4 cellular contexts compared by ENCODE assay signal in the genomic region with DNA sequence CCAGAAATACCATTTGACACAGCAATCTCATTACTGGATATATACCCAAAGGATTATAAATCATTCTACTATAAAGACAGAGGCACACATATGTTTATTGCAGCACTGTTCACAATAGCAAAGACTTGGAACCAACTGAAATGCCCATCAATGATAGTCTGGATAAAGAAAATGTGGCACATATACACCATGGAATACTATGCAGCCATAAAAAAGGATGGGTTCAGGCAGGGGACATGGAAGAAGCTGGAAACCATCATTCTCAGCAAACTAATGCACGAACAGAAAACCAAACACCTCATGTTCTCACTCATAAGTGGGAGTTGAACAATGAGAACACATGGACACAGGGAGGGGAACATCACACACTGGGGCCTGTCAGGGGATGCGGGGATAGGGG.
DNase-seq lines count a peak whose midpoint lies in the region; ATAC-seq, FAIRE-seq and TF ChIP-seq lines count a peak whose summit lies in the region.
"Not testable (repeated sequence)": the region's sequence is repeated elsewhere in the genome, so short reads cannot be mapped to it uniquely, and the experiment has no call there.

No MANE protein-coding gene starts in this region.

- not testable (repeated sequence) for H3K9me1 ChIP-seq in K562 (ENCODE audit: control insufficient read depth, insufficient read depth, low read length)

- H3K36me3 ChIP-seq in HEK293 (ENCODE audit: control insufficient read depth in 2 of 2, insufficient read depth in 1 of 2, low read length in 2 of 2); PC-3 (ENCODE audit: low read depth, low read length); PC-9 (ENCODE audit: low read depth); K562 (ENCODE audit: control insufficient read depth, insufficient read depth, low read length): not testable (repeated sequence)

- not testable (repeated sequence) for H4K20me1 ChIP-seq in PC-3 (ENCODE audit: low read length); PC-9 (ENCODE audit: insufficient read depth); K562 (replicated peaks; ENCODE audit: control insufficient read depth, insufficient read depth, low read length)

- 10% methylated on average over 2 of the region's 2 CpGs for WGBS in K562 (ENCODE audit: insufficient coverage, low coverage, missing lambda C conversion rate)

- not testable (repeated sequence) for H3K27ac ChIP-seq in HEK293 (ENCODE audit: extremely low read depth, low read depth, low read length); K562 (ENCODE audit: extremely low read depth, low read depth, low read length)
- H3K27ac ChIP-seq in PC-3 (ENCODE audit: low read length) (peak overlapping the region; percentile 93; the same call in 1 of the 2 replicates), PC-9 (peak overlapping the region; percentile 91; the same call in 1 of the 2 replicates)

- H3K27me3 ChIP-seq in PC-3 (ENCODE audit: low read length); PC-9 (ENCODE audit: insufficient read depth, low read depth); K562 (ENCODE audit: control insufficient read depth in 2 of 2, insufficient read depth in 2 of 2, low read length in 2 of 2): not testable (repeated sequence)

- H3K9me3 ChIP-seq in HEK293 (ENCODE audit: control insufficient read depth, insufficient read depth, low read depth, low read length); PC-3 (ENCODE audit: low read length); PC-9 (ENCODE audit: insufficient read depth, low read depth); K562 (replicated peaks; ENCODE audit: control insufficient read depth, insufficient read depth, low read depth, low read length): not testable (repeated sequence)

- H3F3A ChIP-seq in PC-3 (ENCODE audit: low read length, unreplicated experiment): not testable (repeated sequence)
- H3F3A ChIP-seq in PC-9 (ENCODE audit: insufficient read depth, low read depth): peaks cover 46% of the 10 kb centered on the region

- DNase-seq in PC-3; PC-9; K562 (ENCODE audit: extremely low read depth in 1 of 4, low spot score in 3 of 4): not testable (repeated sequence)

- not testable (repeated sequence) for BruUV-seq in PC-3 (replicated peaks; lab: Mats Ljungman, UMichigan); PC-9 (replicated peaks; lab: Mats Ljungman, UMichigan); K562 (replicated peaks; lab: Mats Ljungman, UMichigan)

- not testable (repeated sequence) for H3K79me2 ChIP-seq in PC-3 (ENCODE audit: low read length); K562 (ENCODE audit: control insufficient read depth, insufficient read depth, low read length)
- peaks cover 11% of the 10 kb centered on the region for H3K79me2 ChIP-seq in PC-9 (ENCODE audit: low read depth)

- in situ Hi-C loops in K562 (cut with MboI): not testable (repeated sequence)

- CTCF ChIA-PET in HEK293 (lab: Yijun Ruan, JAX); PC-9 (lab: Charles Lee); K562 (lab: Yijun Ruan, JAX; ENCODE audit: low intra/inter-chr PET ratio): not testable (repeated sequence)
- CTCF ChIA-PET in PC-3 (lab: Charles Lee): interaction anchor here (0.5 kb wide), 1 partner anchor 242 kb away, joined by 3 read pairs; no protein-coding TSS in a partner anchor

- ATAC-seq in PC-3, K562: not testable (repeated sequence)

- H3K4me2 ChIP-seq in PC-3 (ENCODE audit: low read length); PC-9; K562 (ENCODE audit: insufficient read depth, low read length): not testable (repeated sequence)

- TF ChIP-seq POLR2A in K562 (conservative IDR thresholded peaks at IDR 0.05): not testable (repeated sequence)

- H3K9ac ChIP-seq in PC-3 (ENCODE audit: low read length); K562 (ENCODE audit: insufficient read depth in 1 of 2, low read depth in 2 of 2, low read length in 2 of 2): not testable (repeated sequence)

- H3K9me2 ChIP-seq in PC-3 (replicated peaks; ENCODE audit: low read length); PC-9 (ENCODE audit: insufficient read depth): not testable (repeated sequence)

- TF ChIP-seq EP300 in K562 (IDR thresholded peaks at IDR 0.05; ENCODE audit: low read length): not testable (repeated sequence)

- H2AFZ ChIP-seq in PC-3 (ENCODE audit: low read length); PC-9; K562 (ENCODE audit: low read depth, low read length): not testable (repeated sequence)

- POLR2A ChIA-PET in HEK293 (lab: Yijun Ruan, JAX); PC-3 (lab: Charles Lee; ENCODE audit: unreplicated experiment); PC-9 (lab: Charles Lee; ENCODE audit: unreplicated experiment); K562 (lab: Yijun Ruan, JAX): not testable (repeated sequence)

- intact Hi-C loops in PC-3 (cut with micrococcal nuclease); PC-9 (cut with micrococcal nuclease; ENCODE audit: unreplicated experiment); K562 (cut with micrococcal nuclease): not testable (repeated sequence)

- TF ChIP-seq RAD21 in K562 (CRISPR knock-in tag; conservative IDR thresholded peaks at IDR 0.05 in 1 of 2, IDR thresholded peaks at IDR 0.05 in 1 of 2): not testable (repeated sequence)

- TF ChIP-seq CTCF in HEK293 (tag by site-specific recombination; IDR thresholded peaks at IDR 0.05); PC-3 (conservative IDR thresholded peaks at IDR 0.05; ENCODE audit: low read depth, low read length); PC-9 (conservative IDR thresholded peaks at IDR 0.05); K562 (IDR thresholded peaks at IDR 0.05 in 2 of 3, conservative IDR thresholded peaks at IDR 0.05 in 1 of 3; ENCODE audit: insufficient read depth in 2 of 3, low read depth in 1 of 3, low read length in 3 of 3): not testable (repeated sequence)

- H3K4me1 ChIP-seq in HEK293 (ENCODE audit: control insufficient read depth, insufficient read depth, low read length) (peaks cover 19% of the 10 kb centered on the region), PC-3 (ENCODE audit: insufficient read depth, low read length) (peaks cover 28% of the 10 kb centered on the region), PC-9 (replicated peaks; ENCODE audit: insufficient read depth) (peaks cover 46% of the 10 kb centered on the region)
- H3K4me1 ChIP-seq in K562 (replicated peaks in 1 of 2; ENCODE audit: control insufficient read depth in 2 of 2, insufficient read depth in 2 of 2, low read length in 2 of 2): not testable (repeated sequence)

- FAIRE-seq in K562 (lab: Jason Lieb, UNC): not testable (repeated sequence)

- H3K4me3 ChIP-seq in HEK293 (ENCODE audit: low read depth, low read length); PC-3 (ENCODE audit: low read length); PC-9; K562: not testable (repeated sequence)

TF ChIP-seq in HEK293, 187 proteins besides CTCF, POLR2A, EP300 and RAD21:
- peak; percentile 97 for TF ChIP-seq ZNF146 (tag by site-specific recombination; IDR thresholded peaks at IDR 0.05)
- TF ChIP-seq, protein P1, sequence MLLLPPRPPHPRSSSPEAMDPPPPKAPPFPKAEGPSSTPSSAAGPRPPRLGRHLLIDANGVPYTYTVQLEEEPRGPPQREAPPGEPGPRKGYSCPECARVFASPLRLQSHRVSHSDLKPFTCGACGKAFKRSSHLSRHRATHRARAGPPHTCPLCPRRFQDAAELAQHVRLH (tag by site-specific recombination; IDR thresholded peaks at IDR 0.05): peak; percentile 70; the same call in 1 of the 2 replicates
TF ChIP-seq in HEK293: peak in this region for 2; not testable (repeated sequence) for 185.

TF ChIP-seq in K562, 482 proteins besides CTCF, POLR2A, EP300 and RAD21:
- TF ChIP-seq ZNF146 (CRISPR knock-in tag; IDR thresholded peaks at IDR 0.05; ENCODE audit: unreplicated experiment): peak; percentile 59
